In the genomic region with DNA sequence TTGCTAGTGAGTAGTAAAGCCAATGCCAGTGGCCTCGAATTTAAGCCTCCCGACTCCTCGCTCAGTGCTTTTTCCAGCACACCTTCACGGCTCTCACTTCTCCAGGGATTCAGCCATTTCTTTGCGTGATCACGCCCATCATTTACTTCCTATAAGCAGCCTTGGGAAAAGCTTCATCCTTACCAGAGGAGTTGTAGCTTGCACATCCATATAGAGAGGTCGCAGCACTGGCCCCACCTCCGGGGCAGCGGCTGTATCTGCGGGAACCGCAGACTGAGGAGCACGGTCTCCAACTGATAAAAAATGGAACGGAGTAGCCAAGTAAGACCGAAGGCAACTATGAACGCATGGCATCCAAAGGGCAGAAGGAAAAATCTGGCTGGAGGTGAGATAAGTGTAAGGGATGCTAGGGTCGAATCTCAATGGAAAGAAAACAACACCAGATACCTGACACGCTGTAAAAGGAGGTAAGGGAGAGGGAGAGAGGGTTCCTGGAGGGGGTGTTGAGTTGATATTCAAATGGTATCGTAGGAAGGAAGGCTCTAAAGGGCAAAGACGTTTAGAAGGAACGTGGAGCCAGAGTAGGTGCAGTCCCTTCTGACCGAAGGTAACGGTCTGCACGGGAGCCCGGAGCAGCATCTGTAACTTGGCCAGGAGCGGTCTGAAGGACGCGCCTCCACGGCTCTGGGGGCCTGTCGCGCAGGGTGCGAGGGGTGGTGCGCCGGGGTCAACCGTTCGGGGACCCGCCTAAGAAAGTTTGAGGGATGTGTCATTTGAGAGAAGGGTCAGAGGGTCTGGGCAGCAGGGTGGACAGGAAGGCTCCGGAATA, we compare ENCODE assay signal across 1 cellular context.
TF ChIP-seq lines count a peak whose summit lies in the region.

No MANE protein-coding gene starts in this region.

TF ChIP-seq in HepG2, 621 proteins besides CTCF, POLR2A, EP300 and RAD21 (continued from another document):
- TF ChIP-seq, protein P1, sequence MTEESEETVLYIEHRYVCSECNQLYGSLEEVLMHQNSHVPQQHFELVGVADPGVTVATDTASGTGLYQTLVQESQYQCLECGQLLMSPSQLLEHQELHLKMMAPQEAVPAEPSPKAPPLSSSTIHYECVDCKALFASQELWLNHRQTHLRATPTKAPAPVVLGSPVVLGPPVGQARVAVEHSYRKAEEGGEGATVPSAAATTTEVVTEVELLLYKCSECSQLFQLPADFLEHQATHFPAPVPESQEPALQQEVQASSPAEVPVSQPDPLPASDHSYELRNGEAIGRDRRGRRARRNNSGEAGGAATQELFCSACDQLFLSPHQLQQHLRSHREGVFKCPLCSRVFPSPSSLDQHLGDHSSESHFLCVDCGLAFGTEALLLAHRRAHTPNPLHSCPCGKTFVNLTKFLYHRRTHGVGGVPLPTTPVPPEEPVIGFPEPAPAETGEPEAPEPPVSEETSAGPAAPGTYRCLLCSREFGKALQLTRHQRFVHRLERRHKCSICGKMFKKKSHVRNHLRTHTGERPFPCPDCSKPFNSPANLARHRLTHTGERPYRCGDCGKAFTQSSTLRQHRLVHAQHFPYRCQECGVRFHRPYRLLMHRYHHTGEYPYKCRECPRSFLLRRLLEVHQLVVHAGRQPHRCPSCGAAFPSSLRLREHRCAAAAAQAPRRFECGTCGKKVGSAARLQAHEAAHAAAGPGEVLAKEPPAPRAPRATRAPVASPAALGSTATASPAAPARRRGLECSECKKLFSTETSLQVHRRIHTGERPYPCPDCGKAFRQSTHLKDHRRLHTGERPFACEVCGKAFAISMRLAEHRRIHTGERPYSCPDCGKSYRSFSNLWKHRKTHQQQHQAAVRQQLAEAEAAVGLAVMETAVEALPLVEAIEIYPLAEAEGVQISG (CRISPR knock-in tag; IDR thresholded peaks at IDR 0.05), result no peak
- TF ChIP-seq TCF12 (IDR thresholded peaks at IDR 0.05) (no peak), TCF12 (CRISPR knock-in tag; IDR thresholded peaks at IDR 0.05) (no peak), DDIT3 (CRISPR knock-in tag; IDR thresholded peaks at IDR 0.05) (no peak), ZNF34 (CRISPR knock-in tag; IDR thresholded peaks at IDR 0.05; ENCODE audit: borderline replicate concordance) (no peak; the same call in 1 of the 2 replicates), ZNF441 (CRISPR knock-in tag; IDR thresholded peaks at IDR 0.05; ENCODE audit: borderline replicate concordance) (no peak), ATF2 (CRISPR knock-in tag; IDR thresholded peaks at IDR 0.05) (no peak; the same call in 1 of the 2 replicates), ZMAT5 (CRISPR knock-in tag; IDR thresholded peaks at IDR 0.05; ENCODE audit: borderline replicate concordance, low read depth) (no peak), ZNF350 (CRISPR knock-in tag; IDR thresholded peaks at IDR 0.05; ENCODE audit: borderline replicate concordance, low read depth) (no peak), ZNF709 (CRISPR knock-in tag; IDR thresholded peaks at IDR 0.05) (peak; percentile 75; the same call in 1 of the 2 replicates), POLR2G (IDR thresholded peaks at IDR 0.05; ENCODE audit: low read depth, low read length) (no peak), ZNF589 (CRISPR knock-in tag; conservative IDR thresholded peaks at IDR 0.05) (peak; percentile 60; the same call in 1 of the 2 replicates)
- TF ChIP-seq, protein P2, sequence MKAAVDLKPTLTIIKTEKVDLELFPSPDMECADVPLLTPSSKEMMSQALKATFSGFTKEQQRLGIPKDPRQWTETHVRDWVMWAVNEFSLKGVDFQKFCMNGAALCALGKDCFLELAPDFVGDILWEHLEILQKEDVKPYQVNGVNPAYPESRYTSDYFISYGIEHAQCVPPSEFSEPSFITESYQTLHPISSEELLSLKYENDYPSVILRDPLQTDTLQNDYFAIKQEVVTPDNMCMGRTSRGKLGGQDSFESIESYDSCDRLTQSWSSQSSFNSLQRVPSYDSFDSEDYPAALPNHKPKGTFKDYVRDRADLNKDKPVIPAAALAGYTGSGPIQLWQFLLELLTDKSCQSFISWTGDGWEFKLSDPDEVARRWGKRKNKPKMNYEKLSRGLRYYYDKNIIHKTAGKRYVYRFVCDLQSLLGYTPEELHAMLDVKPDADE (CRISPR knock-in tag; IDR thresholded peaks at IDR 0.05), result no peak
TF ChIP-seq in HepG2: peak in this region for 105.
